ENCODE assay signal across 1 cellular context in genomic region chr9:2180704-2181103, GRCh38.
TF ChIP-seq lines count a peak whose summit lies in the region.

No MANE protein-coding gene starts in this region.

TF ChIP-seq in H1, 55 proteins besides CTCF, POLR2A, EP300 and RAD21:
- peak; percentile 70 for TF ChIP-seq TEAD4 (IDR thresholded peaks at IDR 0.05; ENCODE audit: low read depth, low read length)
- TF ChIP-seq, protein P1, sequence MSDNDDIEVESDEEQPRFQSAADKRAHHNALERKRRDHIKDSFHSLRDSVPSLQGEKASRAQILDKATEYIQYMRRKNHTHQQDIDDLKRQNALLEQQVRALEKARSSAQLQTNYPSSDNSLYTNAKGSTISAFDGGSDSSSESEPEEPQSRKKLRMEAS (IDR thresholded peaks at IDR 0.05), result no peak
TF ChIP-seq in H1: peak in this region for 1.
